26 cellular contexts compared by ENCODE assay signal in genomic region chr9:137369911-137370630, GRCh38. TPM values are rescaled to one million over a fixed set of nuclear protein-coding genes. Genes with fewer than 3 reads are reported as not detected.
A peak's percentile ranks its signal among the peaks of the same experiment; 100 is the strongest.
DNase-seq lines count a peak whose midpoint lies in the region; ATAC-seq, FAIRE-seq and TF ChIP-seq lines count a peak whose summit lies in the region.
"Had no signal": no experiment of that assay in that cellular context is flagged by ENCODE, and none has a peak within 500 bp of the region (broad histone marks: within the 10 kb centered on the region; RNA-seq: fewer than 3 reads in every experiment).

No MANE protein-coding gene starts in this region.

- TF ChIP-seq EP300 in HepG2 (IDR thresholded peaks at IDR 0.05; ENCODE audit: low read depth in 2 of 2, low read length in 2 of 2) (no peak), HepG2 (CRISPR knock-in tag; IDR thresholded peaks at IDR 0.05; ENCODE audit: borderline replicate concordance) (no peak), ovary (IDR thresholded peaks at IDR 0.05) (no peak)

- TF ChIP-seq CTCF in body of pancreas (IDR thresholded peaks at IDR 0.05), result no peak
- no peak for TF ChIP-seq CTCF in HepG2 (CRISPR knock-in tag; IDR thresholded peaks at IDR 0.05)
- no peak for TF ChIP-seq CTCF in ovary (IDR thresholded peaks at IDR 0.05)

- H3K27me3 ChIP-seq in body of pancreas (no peaks in the 10 kb centered on the region), HepG2 (ENCODE audit: control insufficient read depth in 1 of 2, insufficient read depth in 2 of 2, low read length in 2 of 2) (peaks cover 3 to 7% of the 10 kb centered on the region in 2 experiments; a peak in 2 of 5 replicates), ovary (no peaks in the 10 kb centered on the region)
- H3K27me3 ChIP-seq: cardiac muscle cell, MG63 had no signal

- H3K36me3 ChIP-seq in body of pancreas (replicated peaks in 1 of 2; ENCODE audit: insufficient read depth in 1 of 2, low read depth in 2 of 2) (no peaks in the 10 kb centered on the region), HepG2 (replicated peaks in 1 of 2; ENCODE audit: control insufficient read depth in 1 of 2, insufficient read depth in 2 of 2, low read length in 2 of 2) (no peaks in the 10 kb centered on the region), ovary (no peaks in the 10 kb centered on the region)
- H3K36me3 ChIP-seq: cardiac muscle cell, MG63 had no signal

- H3K9ac ChIP-seq in HepG2 (ENCODE audit: insufficient read depth, low read depth, low read length), result peak overlapping the region; percentile 22; the same call in 1 of the 2 replicates

- ATAC-seq in body of pancreas, result peak; percentile 7
- 0 out of 3 replicates have a peak, but pooled peaks have one; percentile 8 for ATAC-seq in HepG2
- ATAC-seq: activated CD4-positive, CD25-positive, alpha-beta regulatory T cell treated with anti-CD3 and anti-CD28 coated beads, Interleukin-2, amount 50 U/mL, for 24 hours; activated CD8-positive, alpha-beta T cell treated with anti-CD3 and anti-CD28 coated beads, Interleukin-2, amount 10 ng/mL, durations not matched to agents 7 days and 5 days; CD8-positive, alpha-beta T cell; naive thymus-derived CD4-positive, alpha-beta T cell had no signal

- no peaks in the 10 kb centered on the region for H3K9me3 ChIP-seq in body of pancreas
- H3K9me3 ChIP-seq in HepG2 (ENCODE audit: low read length), result no peaks in the 10 kb centered on the region
- no peaks in the 10 kb centered on the region for H3K9me3 ChIP-seq in ovary
- H3K9me3 ChIP-seq: MG63 had no signal

- intact Hi-C loops in body of pancreas (cut with DNase I) (no loop called here), HepG2 (cut with micrococcal nuclease; ENCODE audit: unreplicated experiment) (no loop called here), ovary (cut with DNase I) (no loop called here)

- FAIRE-seq in HepG2 (lab: Jason Lieb, UNC), result no peak
- FAIRE-seq: endothelial cell of umbilical vein had no signal

- H3K4me3 ChIP-seq in body of pancreas (no peak overlapping the region), HepG2 (replicated peaks in 1 of 3; ENCODE audit: insufficient read depth in 1 of 3, low read depth in 2 of 3, low read length in 3 of 3) (no peak overlapping the region), ovary (no peak overlapping the region)
- H3K4me3 ChIP-seq: cardiac muscle cell, MG63 had no signal

- in situ Hi-C loops in HepG2 (cut with HindIII; ENCODE audit: extremely low pct_ligation_motif_present, low pct_unique_long_range_greater_than_20kb), result no loop called here

- 75 to 76% methylated on average over 11 to 14 of the region's 14 CpGs for WGBS in body of pancreas, 2 donors
- WGBS in HepG2 (ENCODE audit: low lambda C conversion rate), result 24% methylated on average over 10 of the region's 14 CpGs
- WGBS in ovary, 3 donors, result 65 to 71% (median 71%) methylated on average over 12 to 14 of the region's 14 CpGs

- no peak overlapping the region for H3K4me2 ChIP-seq in HepG2 (ENCODE audit: low read depth, low read length)

- no peaks in the 10 kb centered on the region for H3K79me2 ChIP-seq in HepG2 (ENCODE audit: insufficient read depth, low read length)

- peaks cover 17% of the 10 kb centered on the region for H3K4me1 ChIP-seq in body of pancreas
- H3K4me1 ChIP-seq in HepG2 (ENCODE audit: insufficient read depth, low read length), result peaks cover 8% of the 10 kb centered on the region; the same call in 1 of the 2 replicates
- peaks cover 3% of the 10 kb centered on the region for H3K4me1 ChIP-seq in ovary (ENCODE audit: insufficient read depth)

- no peaks in the 10 kb centered on the region for H4K20me1 ChIP-seq in HepG2 (ENCODE audit: insufficient read depth, low read length)

- TF ChIP-seq POLR2A in body of pancreas (IDR thresholded peaks at IDR 0.05) (no peak), HepG2 (IDR thresholded peaks at IDR 0.05; ENCODE audit: insufficient read depth in 1 of 2, low read depth in 2 of 2, low read length in 2 of 2) (no peak), ovary (IDR thresholded peaks at IDR 0.05) (no peak)

- H2AFZ ChIP-seq in HepG2 (ENCODE audit: low read length), result no peak overlapping the region

- H3K27ac ChIP-seq in body of pancreas (peak overlapping the region in 3 of 4 donors; percentile 55 to 74 (median 57)), HepG2 (ENCODE audit: extremely low read length, insufficient read depth, low read length) (no peak overlapping the region), ovary (no peak overlapping the region)
- H3K27ac ChIP-seq: 22Rv1, cardiac muscle cell had no signal

- TF ChIP-seq RAD21 in HepG2 (CRISPR knock-in tag; IDR thresholded peaks at IDR 0.05), result no peak

- DNase-seq in DMS 273 (lab: John Stamatoyannopoulos, UW; ENCODE audit: unreplicated experiment) (peak; percentile 59), DMS 273 treated with DMSO at 0.1 percent for 48 hours (lab: John Stamatoyannopoulos, UW) (no peak), body of pancreas (peak in 2 of 4 donors; percentile 6 to 12), HepG2 (ENCODE audit: low spot score) (no peak), ovary (peak in 4 of 5 donors; percentile 14 to 40 (median 24)), ureter (ENCODE audit: low spot score) (no peak)
- DNase-seq in NK-92 treated with Interleukin-12 subunit alpha and Interleukin-12 subunit beta, amount 100 ng/mL, for 24 hours (lab: John Stamatoyannopoulos, UW), result no peak
- no peak for DNase-seq in activated CD4-positive, CD25-positive, alpha-beta regulatory T cell treated with anti-CD3 and anti-CD28 coated beads, Interleukin-2, amount 50 U/mL, for 72 hours
- DNase-seq: activated CD8-positive, alpha-beta T cell treated with anti-CD3 and anti-CD28 coated beads, Interleukin-2, amount 10 ng/mL, durations not matched to agents 7 days and 5 days; activated naive CD4-positive, alpha-beta T cell; DMS153; KBM-7; kidney glomerular epithelial cell; mesendoderm; MG63; naive thymus-derived CD4-positive, alpha-beta T cell; NCI-H1417 treated with DMSO at 0.1 percent for 48 hours; NCI-H2081 treated with DMSO at 0.1 percent for 48 hours; NCI-H446; NCI-H82 had no signal

- CTCF ChIA-PET in HepG2 (lab: Yijun Ruan, JAX; ENCODE audit: low intra/inter-chr PET ratio, low total read pairs), result no interaction called here

- BruUV-seq in HepG2 (replicated peaks; lab: Mats Ljungman, UMichigan), result no TSS peak

- POLR2A ChIA-PET in HepG2 (lab: Yijun Ruan, JAX), result no interaction called here

TF ChIP-seq in HepG2, 621 proteins besides CTCF, POLR2A, EP300 and RAD21 (continues in another document):
- no peak for TF ChIP-seq MBNL3 (CRISPR knock-in tag; conservative IDR thresholded peaks at IDR 0.05)

RNA-seq across cellular contexts. Expression of gene EXD3, which starts 52.9 kb away (rescaled TPM):
- total RNA-seq in body of pancreas (10 to 100 TPM; 23.3 to 34.9 TPM), HepG2 (2016; rRNA removed; fragmentation: Illumina TruSeq; extraction: Trizol) (1.3 and 2.7 TPM in 2 replicates), ovary (10 to 100 TPM; 19.5 to 30.6 (median 26.2) TPM), ureter (43.0 TPM)
- 1.1 and 1.7 TPM in 2 replicates for total RNA-seq in HepG2 (2016; cell fraction: cytosol; rRNA removed; fragmentation: Illumina TruSeq; extraction: Trizol; ENCODE audit: low read depth)
- total RNA-seq in HepG2 (2016; cell fraction: insoluble cytoplasmic fraction; rRNA removed; fragmentation: Illumina TruSeq; extraction: Trizol), result 1.3 and 3.1 TPM in 2 replicates
- total RNA-seq in HepG2 (2016; cell fraction: membrane; rRNA removed; fragmentation: Illumina TruSeq; extraction: Trizol), result 1.6 and 2.4 TPM in 2 replicates
- 3.0 and 3.1 TPM in 2 replicates for total RNA-seq in HepG2 (2016; cell fraction: nucleus; rRNA removed; fragmentation: Illumina TruSeq; extraction: Trizol)
- polyA plus RNA-seq in HepG2 (2011; rRNA removed) (4.8 and 9.1 TPM in 2 replicates), ovary (10 to 100 TPM in 1 of 2 donors, 1 to 10 TPM in 1; 1.0 to 19.4 TPM)
- polyA plus RNA-seq in HepG2 (2011; cell fraction: cytosol; rRNA removed), result 1.6 and 3.2 TPM in 2 replicates
- 82.5 and 82.6 TPM in 2 replicates for polyA plus RNA-seq in HepG2 (2011; cell fraction: nucleus; rRNA removed)
- 4.7 and 9.6 TPM in 2 replicates for polyA plus RNA-seq in HepG2 (2012)
- 3.8 and 4.6 TPM in 2 replicates for polyA plus RNA-seq in HepG2 (2016; cell fraction: cytosol; fragmentation: Illumina TruSeq; extraction: Trizol; ENCODE audit: low read depth)
- 2.3 and 2.8 TPM in 2 replicates for polyA plus RNA-seq in HepG2 (2016; cell fraction: insoluble cytoplasmic fraction; fragmentation: Illumina TruSeq; extraction: Trizol; ENCODE audit: low read depth)
- polyA plus RNA-seq in HepG2 (2016; cell fraction: membrane; fragmentation: Illumina TruSeq; extraction: Trizol; ENCODE audit: low read depth), result 5.3 and 6.7 TPM in 2 replicates
- 8.9 and 9.7 TPM in 2 replicates for polyA plus RNA-seq in HepG2 (2016; cell fraction: nucleus; fragmentation: Illumina TruSeq; extraction: Trizol; ENCODE audit: insufficient read depth, low read depth)
- 3.4 and 4.2 TPM in 2 replicates for polyA minus RNA-seq in HepG2 (2011; rRNA and poly(A)+ RNA removed; ENCODE audit: low replicate concordance)
- polyA minus RNA-seq in HepG2 (2011; cell fraction: cytosol; rRNA and poly(A)+ RNA removed), result 0.62 and 2.6 TPM in 2 replicates
- polyA minus RNA-seq in HepG2 (2011; cell fraction: nucleus; rRNA and poly(A)+ RNA removed), result 6.6 and 9.0 TPM in 2 replicates

RNA-seq across cellular contexts. Expression of gene NOXA1, which starts 53.1 kb away (rescaled TPM):
- total RNA-seq in body of pancreas, result 10 to 100 TPM in 1 of 2 donors, 1 to 10 TPM in 1; 7.3 to 12.9 TPM
- total RNA-seq in HepG2 (2016; rRNA removed; fragmentation: Illumina TruSeq; extraction: Trizol), result 0.63 and 1.2 TPM in 2 replicates
- total RNA-seq in HepG2 (2016; cell fraction: cytosol; rRNA removed; fragmentation: Illumina TruSeq; extraction: Trizol; ENCODE audit: low read depth), result 0.81 and 1.1 TPM in 2 replicates
- total RNA-seq in HepG2 (2016; cell fraction: insoluble cytoplasmic fraction; rRNA removed; fragmentation: Illumina TruSeq; extraction: Trizol), result 0.82 and 1.9 TPM in 2 replicates
- total RNA-seq in HepG2 (2016; cell fraction: membrane; rRNA removed; fragmentation: Illumina TruSeq; extraction: Trizol), result 0.46 and 1.00 TPM in 2 replicates
- total RNA-seq in HepG2 (2016; cell fraction: nucleus; rRNA removed; fragmentation: Illumina TruSeq; extraction: Trizol), result 1.6 and 2.0 TPM in 2 replicates
- polyA plus RNA-seq in HepG2 (2011; rRNA removed), result 0.78 and 2.1 TPM in 2 replicates
- 0.53 and 1.0 TPM in 2 replicates for polyA plus RNA-seq in HepG2 (2011; cell fraction: cytosol; rRNA removed)
- 17.1 and 17.5 TPM in 2 replicates for polyA plus RNA-seq in HepG2 (2011; cell fraction: nucleus; rRNA removed)
- 0.76 and 1.0 TPM in 2 replicates for polyA plus RNA-seq in HepG2 (2012)
- 0.60 and 0.67 TPM in 2 replicates for polyA plus RNA-seq in HepG2 (2016; cell fraction: cytosol; fragmentation: Illumina TruSeq; extraction: Trizol; ENCODE audit: low read depth)
- polyA plus RNA-seq in HepG2 (2016; cell fraction: insoluble cytoplasmic fraction; fragmentation: Illumina TruSeq; extraction: Trizol; ENCODE audit: low read depth), result 0.39 and 0.46 TPM in 2 replicates
- 0.44 and 0.56 TPM in 2 replicates for polyA plus RNA-seq in HepG2 (2016; cell fraction: membrane; fragmentation: Illumina TruSeq; extraction: Trizol; ENCODE audit: low read depth)
- 3.7 and 3.8 TPM in 2 replicates for polyA plus RNA-seq in HepG2 (2016; cell fraction: nucleus; fragmentation: Illumina TruSeq; extraction: Trizol; ENCODE audit: insufficient read depth, low read depth)
- 0.44 and 0.61 TPM in 2 replicates for polyA minus RNA-seq in HepG2 (2011; rRNA and poly(A)+ RNA removed; ENCODE audit: low replicate concordance)
- 0.44 TPM in 1 of 2 replicates, not detected in the other for polyA minus RNA-seq in HepG2 (2011; cell fraction: cytosol; rRNA and poly(A)+ RNA removed)
- polyA minus RNA-seq in HepG2 (2011; cell fraction: nucleus; rRNA and poly(A)+ RNA removed), result 1.8 and 3.4 TPM in 2 replicates
- 10 to 100 TPM in 5 of 7 donors, 1 to 10 TPM in 2; 8.5 to 18.5 (median 13.8) TPM for total RNA-seq in ovary
- polyA plus RNA-seq in ovary, result 1 to 10 TPM in 1 of 2 donors, not detected in 1; 7.1 TPM
- total RNA-seq in ureter, result 12.5 TPM
- total RNA-seq: OCI-LY7 had no signal

Comparison
In these comparisons a context has a peak if more than half of its experiments do, and no peak if none do; other contexts are left out.
1. DNase-seq: peak in DMS 273 (single experiment) and ovary (4 of 5); none in DMS 273 treated with DMSO at 0.1 percent for 48 hours (single experiment), HepG2 (single experiment), NK-92 treated with Interleukin-12 subunit alpha and Interleukin-12 subunit beta, amount 100 ng/mL, for 24 hours (single experiment), ureter (single experiment) and activated CD4-positive, CD25-positive, alpha-beta regulatory T cell treated with anti-CD3 and anti-CD28 coated beads, Interleukin-2, amount 50 U/mL, for 72 hours (single experiment).
2. H3K27ac ChIP-seq: peak in body of pancreas (3 of 4); none in HepG2 (single experiment) and ovary (0 of 2).